22 cellular contexts compared by ENCODE assay signal in genomic region chr21:44682580-44683151, GRCh38. TPM values are rescaled to one million over a fixed set of nuclear protein-coding genes. Genes with fewer than 3 reads are reported as not detected.
"Had no signal": no experiment of that assay in that cellular context is flagged by ENCODE, and none has a peak within 500 bp of the region (broad histone marks: within the 10 kb centered on the region; RNA-seq: fewer than 3 reads in every experiment).

No MANE protein-coding gene starts in this region.

- H3K4me2 ChIP-seq: SK-N-SH had no signal

- H3K9me3 ChIP-seq: adrenal gland, MG63, SJCRH30, SK-N-SH had no signal

- H3K9ac ChIP-seq: SK-N-SH had no signal

- H3K4me3 ChIP-seq: adrenal gland, MG63, SJCRH30 had no signal

- ATAC-seq: activated T-cell treated with anti-CD3 and anti-CD28 coated beads, Interleukin-2, amount 50 U/mL, for 4 hours; Panc1; Right ventricle myocardium inferior had no signal

- H3K9me3 Mint-ChIP-seq: activated CD4-positive, alpha-beta memory T cell treated with anti-CD3 and anti-CD28 coated beads for 36 hours; activated CD4-positive, alpha-beta T cell treated with anti-CD3 and anti-CD28 coated beads, Interleukin-2, amount 10 ng/mL, durations not matched to agents 7 days and 5 days; activated naive CD4-positive, alpha-beta T cell treated with anti-CD3 and anti-CD28 coated beads, Interleukin-2, amount 10 ng/mL, durations not matched to agents 7 days and 5 days; activated naive CD8-positive, alpha-beta T cell treated with anti-CD3 and anti-CD28 coated beads, Interleukin-2, amount 10 ng/mL, durations not matched to agents 7 days and 5 days; activated T-cell treated with anti-CD3 and anti-CD28 coated beads, Interleukin-2, amount 50 U/mL, for 4 hours had no signal

- H3K27me3 ChIP-seq: adrenal gland, SJCRH30 had no signal

- H3K36me3 Mint-ChIP-seq: activated CD4-positive, alpha-beta memory T cell treated with anti-CD3 and anti-CD28 coated beads for 36 hours; activated naive CD4-positive, alpha-beta T cell treated with anti-CD3 and anti-CD28 coated beads, Interleukin-2, amount 10 ng/mL, durations not matched to agents 7 days and 5 days; activated naive CD8-positive, alpha-beta T cell treated with anti-CD3 and anti-CD28 coated beads, Interleukin-2, amount 10 ng/mL, durations not matched to agents 7 days and 5 days had no signal

- DNase-seq: activated CD4-positive, alpha-beta memory T cell treated with anti-CD3 and anti-CD28 coated beads for 36 hours; activated CD4-positive, alpha-beta T cell treated with anti-CD3 and anti-CD28 coated beads for 1 hour; activated CD4-positive, alpha-beta T cell treated with anti-CD3 and anti-CD28 coated beads, Interleukin-2, amount 10 ng/mL, durations not matched to agents 7 days and 5 days; activated CD8-positive, alpha-beta memory T cell treated with anti-CD3 and anti-CD28 coated beads for 24 hours; activated gamma-delta T cell treated with Interleukin-2 at 50 U/mL for 16 hours; activated naive CD4-positive, alpha-beta T cell treated with anti-CD3 and anti-CD28 coated beads, Interleukin-2, amount 10 ng/mL, durations not matched to agents 7 days and 5 days; activated naive CD8-positive, alpha-beta T cell treated with anti-CD3 and anti-CD28 coated beads, Interleukin-2, amount 10 ng/mL, durations not matched to agents 7 days and 5 days; activated T-cell treated with anti-CD3 and anti-CD28 coated beads, Interleukin-2, amount 50 U/mL, for 4 hours; adrenal gland; anterior cingulate cortex; MG63; MV-4-11; NK-92 treated with Interleukin-12 subunit alpha and Interleukin-12 subunit beta, amount 100 ng/mL, for 24 hours; OCI-M1; RPMI8226; SK-N-SH; T-helper 1 cell had no signal

- H3K4me3 Mint-ChIP-seq: activated CD4-positive, alpha-beta memory T cell treated with anti-CD3 and anti-CD28 coated beads for 36 hours; activated CD4-positive, alpha-beta T cell treated with anti-CD3 and anti-CD28 coated beads, Interleukin-2, amount 10 ng/mL, durations not matched to agents 7 days and 5 days; activated naive CD4-positive, alpha-beta T cell treated with anti-CD3 and anti-CD28 coated beads, Interleukin-2, amount 10 ng/mL, durations not matched to agents 7 days and 5 days; activated naive CD8-positive, alpha-beta T cell treated with anti-CD3 and anti-CD28 coated beads, Interleukin-2, amount 10 ng/mL, durations not matched to agents 7 days and 5 days; activated T-cell treated with anti-CD3 and anti-CD28 coated beads, Interleukin-2, amount 50 U/mL, for 4 hours had no signal

- H3K27ac ChIP-seq: adrenal gland, SJCRH30 had no signal

- H3K4me1 ChIP-seq: adrenal gland had no signal

- H3K36me3 ChIP-seq: adrenal gland, MG63, SJCRH30 had no signal

- H3K27ac Mint-ChIP-seq: activated CD4-positive, alpha-beta memory T cell treated with anti-CD3 and anti-CD28 coated beads for 36 hours; activated CD4-positive, alpha-beta T cell treated with anti-CD3 and anti-CD28 coated beads, Interleukin-2, amount 10 ng/mL, durations not matched to agents 7 days and 5 days; activated naive CD4-positive, alpha-beta T cell treated with anti-CD3 and anti-CD28 coated beads, Interleukin-2, amount 10 ng/mL, durations not matched to agents 7 days and 5 days; activated naive CD8-positive, alpha-beta T cell treated with anti-CD3 and anti-CD28 coated beads, Interleukin-2, amount 10 ng/mL, durations not matched to agents 7 days and 5 days had no signal

RNA-seq across cellular contexts. Expression of gene KRTAP12-1, which starts 0.7 kb away (rescaled TPM):
- total RNA-seq: activated CD4-positive, alpha-beta memory T cell treated with anti-CD3 and anti-CD28 coated beads for 36 hours; activated CD4-positive, alpha-beta T cell treated with anti-CD3 and anti-CD28 coated beads, Interleukin-2, amount 10 ng/mL, durations not matched to agents 7 days and 5 days; activated naive CD8-positive, alpha-beta T cell treated with anti-CD3 and anti-CD28 coated beads, Interleukin-2, amount 10 ng/mL, durations not matched to agents 7 days and 5 days; activated T-cell treated with anti-CD3 and anti-CD28 coated beads, Interleukin-2, amount 50 U/mL, for 4 hours; adrenal gland; cardiac septum; cerebellum; Right ventricle myocardium inferior; SJCRH30 had no signal
- polyA plus RNA-seq: adrenal gland, SK-N-SH had no signal

RNA-seq across cellular contexts. Expression of gene KRTAP10-12, which starts 14.3 kb away (rescaled TPM):
- total RNA-seq: activated CD4-positive, alpha-beta memory T cell treated with anti-CD3 and anti-CD28 coated beads for 36 hours; activated CD4-positive, alpha-beta T cell treated with anti-CD3 and anti-CD28 coated beads, Interleukin-2, amount 10 ng/mL, durations not matched to agents 7 days and 5 days; activated naive CD8-positive, alpha-beta T cell treated with anti-CD3 and anti-CD28 coated beads, Interleukin-2, amount 10 ng/mL, durations not matched to agents 7 days and 5 days; activated T-cell treated with anti-CD3 and anti-CD28 coated beads, Interleukin-2, amount 50 U/mL, for 4 hours; adrenal gland; cardiac septum; cerebellum; Right ventricle myocardium inferior; SJCRH30 had no signal
- polyA plus RNA-seq: adrenal gland, SK-N-SH had no signal

RNA-seq across cellular contexts. Expression of gene KRTAP12-2, which starts 15.9 kb away (rescaled TPM):
- total RNA-seq: activated CD4-positive, alpha-beta memory T cell treated with anti-CD3 and anti-CD28 coated beads for 36 hours; activated CD4-positive, alpha-beta T cell treated with anti-CD3 and anti-CD28 coated beads, Interleukin-2, amount 10 ng/mL, durations not matched to agents 7 days and 5 days; activated naive CD8-positive, alpha-beta T cell treated with anti-CD3 and anti-CD28 coated beads, Interleukin-2, amount 10 ng/mL, durations not matched to agents 7 days and 5 days; activated T-cell treated with anti-CD3 and anti-CD28 coated beads, Interleukin-2, amount 50 U/mL, for 4 hours; adrenal gland; cardiac septum; cerebellum; Right ventricle myocardium inferior; SJCRH30 had no signal
- polyA plus RNA-seq: adrenal gland, SK-N-SH had no signal

RNA-seq across cellular contexts. Expression of gene KRTAP12-3, which starts 24.9 kb away (rescaled TPM):
- total RNA-seq: activated CD4-positive, alpha-beta memory T cell treated with anti-CD3 and anti-CD28 coated beads for 36 hours; activated CD4-positive, alpha-beta T cell treated with anti-CD3 and anti-CD28 coated beads, Interleukin-2, amount 10 ng/mL, durations not matched to agents 7 days and 5 days; activated naive CD8-positive, alpha-beta T cell treated with anti-CD3 and anti-CD28 coated beads, Interleukin-2, amount 10 ng/mL, durations not matched to agents 7 days and 5 days; activated T-cell treated with anti-CD3 and anti-CD28 coated beads, Interleukin-2, amount 50 U/mL, for 4 hours; adrenal gland; cardiac septum; cerebellum; Right ventricle myocardium inferior; SJCRH30 had no signal
- polyA plus RNA-seq: adrenal gland, SK-N-SH had no signal

RNA-seq across cellular contexts. Expression of gene KRTAP12-4, which starts 28.2 kb away (rescaled TPM):
- total RNA-seq: activated CD4-positive, alpha-beta memory T cell treated with anti-CD3 and anti-CD28 coated beads for 36 hours; activated CD4-positive, alpha-beta T cell treated with anti-CD3 and anti-CD28 coated beads, Interleukin-2, amount 10 ng/mL, durations not matched to agents 7 days and 5 days; activated naive CD8-positive, alpha-beta T cell treated with anti-CD3 and anti-CD28 coated beads, Interleukin-2, amount 10 ng/mL, durations not matched to agents 7 days and 5 days; activated T-cell treated with anti-CD3 and anti-CD28 coated beads, Interleukin-2, amount 50 U/mL, for 4 hours; adrenal gland; cardiac septum; cerebellum; Right ventricle myocardium inferior; SJCRH30 had no signal
- polyA plus RNA-seq: adrenal gland, SK-N-SH had no signal
